Comparison of ENCODE assay signal across 16 cellular contexts in the genomic region with DNA sequence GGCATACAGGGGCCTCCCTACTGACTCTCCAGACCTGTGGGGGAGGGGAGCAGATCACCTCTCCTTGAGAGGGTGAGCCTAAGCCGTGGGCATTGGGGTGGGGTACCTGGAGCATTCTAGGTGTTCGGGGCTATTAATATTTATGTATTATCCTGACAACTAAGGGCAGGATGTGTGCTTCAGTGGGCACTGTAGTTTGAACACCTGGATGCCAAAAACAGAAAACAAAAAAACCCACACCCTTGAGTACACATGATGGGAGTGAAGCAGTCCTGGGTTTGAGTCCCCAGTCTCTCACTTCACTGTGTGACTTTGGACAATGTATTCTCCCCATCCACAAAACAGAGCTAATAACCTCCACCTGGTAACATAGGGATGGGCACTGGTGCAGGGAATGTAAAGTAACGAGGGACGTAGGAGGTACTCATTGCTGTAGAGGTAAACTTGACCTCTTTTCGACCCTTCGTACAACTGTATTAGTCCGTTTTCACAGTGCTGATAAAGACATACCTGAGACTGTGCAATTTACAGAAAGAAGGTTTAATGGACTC.
"Had no signal": no experiment of that assay in that cellular context is flagged by ENCODE, and none has a peak within 500 bp of the region (broad histone marks: within the 10 kb centered on the region; RNA-seq: fewer than 3 reads in every experiment).

No MANE protein-coding gene starts in this region.

- H3K4me1 ChIP-seq: parathyroid adenoma, stomach had no signal

- FAIRE-seq: bronchial epithelial cell had no signal

- ATAC-seq: activated CD8-positive, alpha-beta memory T cell treated with anti-CD3 and anti-CD28 coated beads, Interleukin-2, amount 10 ng/mL, durations not matched to agents 7 days and 5 days; activated T-cell treated with anti-CD3 and anti-CD28 coated beads, Interleukin-2, amount 50 U/mL, for 4 hours; naive thymus-derived CD4-positive, alpha-beta T cell had no signal

- H3K9me3 Mint-ChIP-seq: activated T-cell treated with anti-CD3 and anti-CD28 coated beads, Interleukin-2, amount 50 U/mL, for 4 hours; naive thymus-derived CD4-positive, alpha-beta T cell had no signal

- H3K9ac ChIP-seq: parathyroid adenoma had no signal

- H3K27me3 ChIP-seq: esophagus squamous epithelium, stomach had no signal

- H3K36me3 ChIP-seq: esophagus squamous epithelium, stomach, thoracic aorta had no signal

- H3K27ac Mint-ChIP-seq: activated CD8-positive, alpha-beta memory T cell treated with anti-CD3 and anti-CD28 coated beads, Interleukin-2, amount 10 ng/mL, durations not matched to agents 7 days and 5 days had no signal

- H3K4me3 ChIP-seq: esophagus squamous epithelium, lung, stomach, thoracic aorta had no signal

- DNase-seq: activated CD4-positive, alpha-beta T cell treated with anti-CD3 and anti-CD28 coated beads, Interleukin-2, amount 50 U/mL, for 1 hour; activated CD4-positive, CD25-positive, alpha-beta regulatory T cell; activated CD8-positive, alpha-beta memory T cell treated with anti-CD3 and anti-CD28 coated beads, Interleukin-2, amount 10 ng/mL, durations not matched to agents 7 days and 5 days; activated gamma-delta T cell treated with Interleukin-2 at 50 U/mL for 16 hours; activated T-cell treated with anti-CD3 and anti-CD28 coated beads, Interleukin-2, amount 50 U/mL, for 4 hours; aorta; esophagus squamous epithelium; foreskin fibroblast; left colon; naive thymus-derived CD4-positive, alpha-beta T cell; stimulated activated CD4-positive, alpha-beta T cell treated with anti-CD3 and anti-CD28 coated beads, Interleukin-4, amount 100 ng/mL, for 24 hours; stomach had no signal

- H3K27me3 Mint-ChIP-seq: activated CD8-positive, alpha-beta memory T cell treated with anti-CD3 and anti-CD28 coated beads, Interleukin-2, amount 10 ng/mL, durations not matched to agents 7 days and 5 days; naive thymus-derived CD4-positive, alpha-beta T cell had no signal

- H2AFZ ChIP-seq: parathyroid adenoma had no signal

- H3K4me3 Mint-ChIP-seq: activated CD8-positive, alpha-beta memory T cell treated with anti-CD3 and anti-CD28 coated beads, Interleukin-2, amount 10 ng/mL, durations not matched to agents 7 days and 5 days; activated T-cell treated with anti-CD3 and anti-CD28 coated beads, Interleukin-2, amount 50 U/mL, for 4 hours had no signal

- H3K9me3 ChIP-seq: esophagus squamous epithelium, stomach, thoracic aorta had no signal

- H3K27ac ChIP-seq: parathyroid adenoma, stomach, thoracic aorta had no signal
